ENCODE assay signal across 5 cellular contexts in genomic region chr19:5621945-5622464, GRCh38.
DNase-seq lines count a peak whose midpoint lies in the region; FAIRE-seq and TF ChIP-seq lines count a peak whose summit lies in the region.

No MANE protein-coding gene starts in this region.

- H3K27me3 ChIP-seq in NT2/D1 (ENCODE audit: insufficient read depth, insufficient read length) (no peaks in the 10 kb centered on the region), neutrophil (no peaks in the 10 kb centered on the region)

- peak overlapping the region; percentile 93 for H3K9ac ChIP-seq in NT2/D1 (ENCODE audit: insufficient read length, low read depth)

- H3K9me3 ChIP-seq in NT2/D1 (ENCODE audit: insufficient read depth, low read length) (no peaks in the 10 kb centered on the region), neutrophil (no peaks in the 10 kb centered on the region)

- peak overlapping the region; percentile 96 for H3K27ac ChIP-seq in neutrophil

- H3K36me3 ChIP-seq in NT2/D1 (ENCODE audit: insufficient read depth, insufficient read length, low read length) (peaks cover 76% of the 10 kb centered on the region), neutrophil (peaks cover 42% of the 10 kb centered on the region)

- DNase-seq in NT2/D1 (ENCODE audit: low read depth, low spot score) (no peak), cardiac fibroblast (ENCODE audit: low read depth in 2 of 2) (peak in 1 of 2 donors; percentile 7), GM19238 (ENCODE audit: insufficient read length, low spot score) (no peak), urothelium cell line (ENCODE audit: low spot score) (no peak)

- H3K4me1 ChIP-seq in NT2/D1 (ENCODE audit: insufficient read depth, insufficient read length): peaks cover 2% of the 10 kb centered on the region
- H3K4me1 ChIP-seq in neutrophil (ENCODE audit: control insufficient read depth in 1 of 2, insufficient read depth in 1 of 2, low read depth in 1 of 2, low read length in 1 of 2): peaks cover 40 to 52% of the 10 kb centered on the region in 2 experiments

- H3K4me3 ChIP-seq in NT2/D1 (ENCODE audit: insufficient read length, low read depth) (peak overlapping the region; percentile 91), cardiac fibroblast (replicated peaks in 1 of 2; ENCODE audit: low read depth in 2 of 2, low read length in 2 of 2) (peak overlapping the region; percentile 99 to 100), neutrophil (ENCODE audit: low read depth in 1 of 2, low read length in 1 of 2) (peak overlapping the region; percentile 92 to 95)

- no peak for TF ChIP-seq CTCF in cardiac fibroblast (IDR thresholded peaks at IDR 0.05; ENCODE audit: low read depth, low read length)
- no peak for TF ChIP-seq CTCF in neutrophil (IDR thresholded peaks at IDR 0.05)

- no peak for FAIRE-seq in urothelium cell line (lab: Jason Lieb, UNC)
